ENCODE assay signal across 20 cellular contexts in the genomic region with DNA sequence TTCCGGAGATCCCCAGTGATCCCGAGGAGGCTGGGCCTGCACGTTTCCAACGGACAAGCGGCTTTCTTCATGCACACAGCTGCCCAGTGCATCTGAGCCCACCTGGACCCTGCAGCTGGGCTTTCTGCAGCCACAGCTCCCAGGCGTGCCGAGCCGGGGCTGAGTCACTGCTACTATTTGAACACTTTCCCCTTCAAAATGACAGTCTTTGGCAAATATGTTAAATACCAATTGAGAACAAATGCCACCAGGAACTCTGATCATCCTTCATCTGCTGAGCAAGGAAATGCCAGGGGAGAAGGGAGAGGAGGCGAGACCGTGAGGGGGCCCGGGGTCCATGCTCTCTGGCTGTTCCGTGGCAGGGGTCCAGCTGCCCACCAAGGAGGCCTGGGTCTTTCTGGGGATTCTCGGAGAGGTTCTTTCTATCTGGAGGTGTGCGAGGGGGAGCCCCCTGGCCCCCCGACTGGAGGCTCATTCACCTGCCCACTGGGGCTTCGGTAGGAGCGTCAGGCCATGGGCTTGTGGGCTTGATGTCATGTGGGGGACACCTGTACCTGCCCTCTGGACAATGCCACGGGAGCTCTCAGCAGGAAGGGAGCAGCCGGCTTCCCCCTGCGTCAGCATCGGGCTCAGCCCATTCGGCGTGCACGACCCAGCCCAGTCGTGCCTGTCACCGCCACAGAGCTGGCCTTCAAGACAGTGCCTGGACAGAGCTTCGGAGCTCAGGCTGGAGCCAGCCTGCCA.
"Had no signal": no experiment of that assay in that cellular context is flagged by ENCODE, and none has a peak within 500 bp of the region (broad histone marks: within the 10 kb centered on the region; RNA-seq: fewer than 3 reads in every experiment).

No MANE protein-coding gene starts in this region.

- H3K4me3 ChIP-seq: ascending aorta, heart right ventricle, lower lobe of right lung, smooth muscle cell, transverse colon had no signal

- H3K27me3 ChIP-seq: ascending aorta, neutrophil, transverse colon had no signal

- H3K9me3 ChIP-seq: ascending aorta, lower lobe of right lung, neutrophil, transverse colon had no signal

- ATAC-seq: activated CD8-positive, alpha-beta memory T cell treated with anti-CD3 and anti-CD28 coated beads, Interleukin-2, amount 10 ng/mL, durations not matched to agents 7 days and 5 days; activated naive CD8-positive, alpha-beta T cell treated with anti-CD3 and anti-CD28 coated beads, Interleukin-2, amount 50 U/mL, for 24 hours; heart right ventricle; right cardiac atrium; stimulated activated naive CD8-positive, alpha-beta T cell treated with anti-CD3 and anti-CD28 coated beads, Interleukin-15, Interleukin-2, amounts not matched to agents 100 U/mL and 50 U/mL, for 24 hours had no signal

- H3K27me3 Mint-ChIP-seq: activated CD8-positive, alpha-beta memory T cell treated with anti-CD3 and anti-CD28 coated beads, Interleukin-2, amount 10 ng/mL, durations not matched to agents 7 days and 5 days; central memory CD8-positive, alpha-beta T cell had no signal

- H3K36me3 Mint-ChIP-seq: activated CD8-positive, alpha-beta memory T cell treated with anti-CD3 and anti-CD28 coated beads, Interleukin-2, amount 10 ng/mL, durations not matched to agents 7 days and 5 days had no signal

- H3K27ac ChIP-seq: ascending aorta, heart right ventricle, lower lobe of right lung, neutrophil, transverse colon had no signal

- H3K4me1 Mint-ChIP-seq: activated naive CD8-positive, alpha-beta T cell treated with anti-CD3 and anti-CD28 coated beads, Interleukin-2, amount 50 U/mL, for 24 hours; central memory CD8-positive, alpha-beta T cell had no signal

- H3K4me3 Mint-ChIP-seq: activated CD8-positive, alpha-beta memory T cell treated with anti-CD3 and anti-CD28 coated beads, Interleukin-2, amount 10 ng/mL, durations not matched to agents 7 days and 5 days; activated naive CD4-positive, alpha-beta T cell treated with anti-CD3 and anti-CD28 coated beads for 36 hours; activated naive CD8-positive, alpha-beta T cell treated with anti-CD3 and anti-CD28 coated beads, Interleukin-2, amount 50 U/mL, for 24 hours; central memory CD8-positive, alpha-beta T cell had no signal

- H3K4me1 ChIP-seq: ascending aorta, heart right ventricle, lower lobe of right lung had no signal

- H3K27ac Mint-ChIP-seq: activated CD8-positive, alpha-beta memory T cell treated with anti-CD3 and anti-CD28 coated beads, Interleukin-2, amount 10 ng/mL, durations not matched to agents 7 days and 5 days; activated naive CD4-positive, alpha-beta T cell treated with anti-CD3 and anti-CD28 coated beads for 36 hours; activated naive CD8-positive, alpha-beta T cell treated with anti-CD3 and anti-CD28 coated beads, Interleukin-2, amount 50 U/mL, for 24 hours; activated T-helper 2 cell treated with anti-CD3 and anti-CD28 coated beads, Interferon-gamma antibody, Interleukin-2, Interleukin-4, amounts not matched to agents 10 μg/mL and 5 μg/mL and 100 μg/mL, durations not matched to agents 14 hours and 24 hours and 36 hours had no signal

- H3K9me3 Mint-ChIP-seq: activated naive CD4-positive, alpha-beta T cell treated with anti-CD3 and anti-CD28 coated beads for 36 hours; activated naive CD8-positive, alpha-beta T cell treated with anti-CD3 and anti-CD28 coated beads, Interleukin-2, amount 50 U/mL, for 24 hours; activated T-helper 2 cell treated with anti-CD3 and anti-CD28 coated beads, Interferon-gamma antibody, Interleukin-2, Interleukin-4, amounts not matched to agents 10 μg/mL and 5 μg/mL and 100 μg/mL, durations not matched to agents 14 hours and 24 hours and 36 hours; central memory CD8-positive, alpha-beta T cell had no signal

- H3K4me2 ChIP-seq: smooth muscle cell had no signal

- DNase-seq: activated CD4-positive, alpha-beta T cell treated with anti-CD3 and anti-CD28 coated beads, Interleukin-2, amount 50 U/mL, for 48 hours; activated CD4-positive, CD25-positive, alpha-beta regulatory T cell treated with anti-CD3 and anti-CD28 coated beads, Interleukin-2, amount 50 U/mL, for 72 hours; activated CD8-positive, alpha-beta memory T cell treated with anti-CD3 and anti-CD28 coated beads, Interleukin-2, amount 10 ng/mL, durations not matched to agents 7 days and 5 days; activated naive CD4-positive, alpha-beta T cell treated with anti-CD3 and anti-CD28 coated beads for 36 hours; activated naive CD8-positive, alpha-beta T cell treated with anti-CD3 and anti-CD28 coated beads, Interleukin-2, amount 50 U/mL, for 24 hours; activated T-cell treated with anti-CD3 and anti-CD28 coated beads, Interleukin-2, amount 50 U/mL, for 1 hour; effector CD8-positive, alpha-beta T cell; heart right ventricle; lower lobe of right lung; midbrain; right cardiac atrium; stimulated activated naive CD8-positive, alpha-beta T cell treated with anti-CD3 and anti-CD28 coated beads, Interleukin-15, Interleukin-2, amounts not matched to agents 100 U/mL and 50 U/mL, for 24 hours; transverse colon had no signal

- FAIRE-seq: endothelial cell of umbilical vein, frontal cortex had no signal

- H3K36me3 ChIP-seq: ascending aorta, heart right ventricle, lower lobe of right lung, neutrophil, transverse colon had no signal
